8 cellular contexts compared by ENCODE assay signal in the genomic region with DNA sequence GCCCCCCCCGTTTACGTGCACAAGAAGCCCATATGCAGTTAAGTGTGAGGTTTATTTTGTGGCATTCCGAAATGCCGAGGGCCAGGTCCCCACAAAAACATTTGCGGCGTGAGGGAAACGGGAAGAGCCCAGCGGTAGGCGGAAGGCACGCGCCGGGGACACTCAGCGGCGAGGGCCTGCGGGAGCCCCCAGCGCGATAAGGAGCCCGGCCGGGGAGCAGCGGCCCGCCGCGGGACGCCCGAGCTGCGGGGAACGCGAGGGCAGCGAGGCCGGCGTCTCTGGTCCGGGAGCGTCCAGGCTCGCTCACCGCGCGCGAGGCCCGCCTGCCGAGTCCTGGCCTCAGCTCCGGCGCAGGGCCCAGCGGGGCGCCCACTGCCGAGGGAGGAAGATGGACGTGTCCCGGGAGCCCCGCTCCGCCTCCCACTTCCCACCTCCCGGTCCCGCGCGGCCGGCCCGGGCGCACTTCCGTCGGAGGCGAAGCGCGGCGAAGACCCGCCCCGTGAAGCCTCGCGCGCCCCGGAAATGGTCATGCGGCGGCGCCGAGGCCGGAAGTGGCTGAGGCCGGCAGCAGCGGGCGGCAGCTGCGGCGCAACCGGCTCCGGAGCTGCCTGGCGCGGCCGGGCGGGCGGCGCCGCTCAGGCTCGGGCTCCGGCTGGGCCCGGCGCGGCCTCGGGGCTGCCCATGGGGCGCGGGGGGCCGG. TPM values are rescaled to one million over a fixed set of nuclear protein-coding genes. Genes with fewer than 3 reads are reported as not detected.
DNase-seq lines count a peak whose midpoint lies in the region; FAIRE-seq and TF ChIP-seq lines count a peak whose summit lies in the region.

A gene with protein sequence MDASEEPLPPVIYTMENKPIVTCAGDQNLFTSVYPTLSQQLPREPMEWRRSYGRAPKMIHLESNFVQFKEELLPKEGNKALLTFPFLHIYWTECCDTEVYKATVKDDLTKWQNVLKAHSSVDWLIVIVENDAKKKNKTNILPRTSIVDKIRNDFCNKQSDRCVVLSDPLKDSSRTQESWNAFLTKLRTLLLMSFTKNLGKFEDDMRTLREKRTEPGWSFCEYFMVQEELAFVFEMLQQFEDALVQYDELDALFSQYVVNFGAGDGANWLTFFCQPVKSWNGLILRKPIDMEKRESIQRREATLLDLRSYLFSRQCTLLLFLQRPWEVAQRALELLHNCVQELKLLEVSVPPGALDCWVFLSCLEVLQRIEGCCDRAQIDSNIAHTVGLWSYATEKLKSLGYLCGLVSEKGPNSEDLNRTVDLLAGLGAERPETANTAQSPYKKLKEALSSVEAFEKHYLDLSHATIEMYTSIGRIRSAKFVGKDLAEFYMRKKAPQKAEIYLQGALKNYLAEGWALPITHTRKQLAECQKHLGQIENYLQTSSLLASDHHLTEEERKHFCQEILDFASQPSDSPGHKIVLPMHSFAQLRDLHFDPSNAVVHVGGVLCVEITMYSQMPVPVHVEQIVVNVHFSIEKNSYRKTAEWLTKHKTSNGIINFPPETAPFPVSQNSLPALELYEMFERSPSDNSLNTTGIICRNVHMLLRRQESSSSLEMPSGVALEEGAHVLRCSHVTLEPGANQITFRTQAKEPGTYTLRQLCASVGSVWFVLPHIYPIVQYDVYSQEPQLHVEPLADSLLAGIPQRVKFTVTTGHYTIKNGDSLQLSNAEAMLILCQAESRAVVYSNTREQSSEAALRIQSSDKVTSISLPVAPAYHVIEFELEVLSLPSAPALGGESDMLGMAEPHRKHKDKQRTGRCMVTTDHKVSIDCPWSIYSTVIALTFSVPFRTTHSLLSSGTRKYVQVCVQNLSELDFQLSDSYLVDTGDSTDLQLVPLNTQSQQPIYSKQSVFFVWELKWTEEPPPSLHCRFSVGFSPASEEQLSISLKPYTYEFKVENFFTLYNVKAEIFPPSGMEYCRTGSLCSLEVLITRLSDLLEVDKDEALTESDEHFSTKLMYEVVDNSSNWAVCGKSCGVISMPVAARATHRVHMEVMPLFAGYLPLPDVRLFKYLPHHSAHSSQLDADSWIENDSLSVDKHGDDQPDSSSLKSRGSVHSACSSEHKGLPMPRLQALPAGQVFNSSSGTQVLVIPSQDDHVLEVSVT (plus strand): TSS at position 536 of the 700 bp plus-strand sequence. CDS start 185 bp downstream, outside the sequence.

- H3K27ac Mint-ChIP-seq in activated naive CD8-positive, alpha-beta T cell, result peak within 1 kb of the TSS; percentile 97

- in situ Hi-C loops in G401 (cut with HindIII; ENCODE audit: low sequenced_read_pairs), result no loop called here

- peak within 1 kb of the TSS; percentile 74 for H3K27ac ChIP-seq in MM.1S (ENCODE audit: low read length)
- peak within 1 kb of the TSS; percentile 85 for H3K27ac ChIP-seq in osteoblast (ENCODE audit: low read depth, low read length)
- peak within 1 kb of the TSS; percentile 91 for H3K27ac ChIP-seq in temporal lobe (ENCODE audit: low read depth, low read length)

- H3K4me3 Mint-ChIP-seq in activated naive CD8-positive, alpha-beta T cell, result peak within 1 kb of the TSS; percentile 93

- TF ChIP-seq POLR2A in H54 (IDR thresholded peaks at IDR 0.05; ENCODE audit: low read depth, low read length), result peak; percentile 92

- H3K27me3 Mint-ChIP-seq in activated naive CD8-positive, alpha-beta T cell, result no peaks in the 10 kb centered on the region

- peaks cover 27% of the 10 kb centered on the region for H3F3A ChIP-seq in MM.1S (ENCODE audit: insufficient read depth, low read length)

- H3K4me2 ChIP-seq in MM.1S (ENCODE audit: low read depth, low read length), result peak within 1 kb of the TSS; percentile 64
- H3K4me2 ChIP-seq in osteoblast (ENCODE audit: insufficient read depth, low read length), result peak within 1 kb of the TSS; percentile 83

- H3K27me3 ChIP-seq in MM.1S (replicated peaks; ENCODE audit: insufficient read depth, low read length) (no peaks in the 10 kb centered on the region), osteoblast (ENCODE audit: insufficient read depth, low read length) (no peaks in the 10 kb centered on the region)

- H3K9me3 ChIP-seq in MM.1S (replicated peaks; ENCODE audit: insufficient read depth, low read length), result no peaks in the 10 kb centered on the region
- H3K9me3 ChIP-seq in osteoblast (ENCODE audit: low read depth, low read length), result no peaks in the 10 kb centered on the region

- H3K9ac ChIP-seq in MM.1S (ENCODE audit: low read length), result peak within 1 kb of the TSS; percentile 81

- H3K79me2 ChIP-seq in MM.1S (ENCODE audit: low read length) (peaks cover 53% of the 10 kb centered on the region), osteoblast (ENCODE audit: insufficient read depth, low read length) (peaks cover 52% of the 10 kb centered on the region)

- no peak for FAIRE-seq in H54 (lab: Jason Lieb, UNC)

- H3K4me3 ChIP-seq in MM.1S (ENCODE audit: low read length), result peak within 1 kb of the TSS; percentile 85
- peak within 1 kb of the TSS; percentile 85 for H3K4me3 ChIP-seq in osteoblast (ENCODE audit: insufficient read depth, low read length)

- H4K20me1 ChIP-seq in MM.1S (ENCODE audit: insufficient read depth, low read length), result peaks cover 35% of the 10 kb centered on the region
- peaks cover 26% of the 10 kb centered on the region for H4K20me1 ChIP-seq in osteoblast (ENCODE audit: insufficient read depth, low read length)

- peak within 1 kb of the TSS; percentile 76 for H2AFZ ChIP-seq in MM.1S (ENCODE audit: low read length)
- H2AFZ ChIP-seq in osteoblast (ENCODE audit: low read length), result peak within 1 kb of the TSS; percentile 83

- DNase-seq in G401 (ENCODE audit: low spot score) (peak; percentile 78), H54 (ENCODE audit: insufficient read length, low spot score) (peak; percentile 94), MM.1S (peak; percentile 95), SKM-1 treated with dmso at 0.1 percent for 144 hours (lab: John Stamatoyannopoulos, UW; ENCODE audit: unreplicated experiment) (peak; percentile 55), glomerular visceral epithelial cell (ENCODE audit: extremely low spot score) (peak; percentile 85), osteoblast (ENCODE audit: insufficient read length, low spot score, missing footprints) (peak; percentile 99)

- peaks cover 42% of the 10 kb centered on the region for H3K4me1 Mint-ChIP-seq in activated naive CD8-positive, alpha-beta T cell (ENCODE audit: low read depth)

- H3K9me2 ChIP-seq in MM.1S (replicated peaks; ENCODE audit: insufficient read depth, low read length), result no peaks in the 10 kb centered on the region

- H3K9me3 Mint-ChIP-seq in activated naive CD8-positive, alpha-beta T cell (ENCODE audit: low read depth), result no peaks in the 10 kb centered on the region

- TF ChIP-seq CTCF in MM.1S (IDR thresholded peaks at IDR 0.05; ENCODE audit: low read length), result no peak
- TF ChIP-seq CTCF in osteoblast (IDR thresholded peaks at IDR 0.05; ENCODE audit: extremely low read depth, low read depth, low read length), result no peak

- H3K36me3 Mint-ChIP-seq in activated naive CD8-positive, alpha-beta T cell, result peaks cover 2% of the 10 kb centered on the region

- H3K4me1 ChIP-seq in MM.1S (ENCODE audit: low read length) (peaks cover 27% of the 10 kb centered on the region), osteoblast (ENCODE audit: insufficient read depth, low read length) (peaks cover 38% of the 10 kb centered on the region)

- no peaks in the 10 kb centered on the region for H3K36me3 ChIP-seq in MM.1S (replicated peaks; ENCODE audit: insufficient read depth, low read length)
- H3K36me3 ChIP-seq in osteoblast (ENCODE audit: insufficient read depth, low read length), result no peaks in the 10 kb centered on the region

RNA-seq across cellular contexts. Expression of the gene that starts here (rescaled TPM):
- total RNA-seq in G401 (2014; rRNA removed; shearing (Covaris generic)), result 11.1 and 15.4 TPM in 2 replicates
- total RNA-seq in osteoblast (33.0 and 36.2 TPM in 2 replicates), temporal lobe (16.2 TPM)

Comparison
In these comparisons a context has a peak if more than half of its experiments do, and no peak if none do; other contexts are left out.
1. Peak in every context shown above with its lines: DNase-seq, H3K4me3 ChIP-seq and H3K27ac ChIP-seq.